9 cellular contexts compared by ENCODE assay signal in the genomic region with DNA sequence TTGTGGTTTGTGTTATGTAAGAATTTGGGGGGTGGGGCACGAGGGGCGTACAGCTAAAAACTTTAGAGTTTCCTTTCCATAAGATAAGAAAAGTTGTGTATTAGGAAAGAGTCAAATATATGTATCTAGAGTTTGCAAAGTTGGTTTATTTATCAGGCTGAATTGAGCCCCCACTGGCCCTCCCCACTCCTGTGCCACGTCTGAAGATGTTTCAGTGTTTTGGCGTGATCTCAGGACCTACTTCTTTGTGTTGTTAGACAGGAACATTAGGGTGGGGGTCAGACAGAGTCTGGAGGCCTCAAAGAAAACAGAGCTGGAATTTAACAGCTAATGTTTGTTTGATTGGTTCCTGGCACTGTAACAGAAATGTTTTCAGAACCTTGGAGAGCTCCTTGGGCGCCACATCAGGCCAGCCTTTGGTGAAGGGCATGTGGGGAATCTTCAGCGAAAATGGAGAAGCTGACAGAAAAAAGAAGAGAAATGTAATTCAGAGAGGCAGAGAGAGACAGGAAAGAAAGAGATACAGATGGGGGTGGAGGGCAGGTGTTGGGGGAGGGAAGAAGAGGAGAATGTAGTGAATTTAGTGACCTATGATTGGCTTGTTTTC. TPM values are rescaled to one million over a fixed set of nuclear protein-coding genes. Genes with fewer than 3 reads are reported as not detected.
A peak's percentile ranks its signal among the peaks of the same experiment; 100 is the strongest.
DNase-seq lines count a peak whose midpoint lies in the region; ATAC-seq and TF ChIP-seq lines count a peak whose summit lies in the region.
"Had no signal": no experiment of that assay in that cellular context is flagged by ENCODE, and none has a peak within 500 bp of the region (broad histone marks: within the 10 kb centered on the region; RNA-seq: fewer than 3 reads in every experiment).

No MANE protein-coding gene starts in this region.

- peaks cover 2% of the 10 kb centered on the region for H3K4me1 Mint-ChIP-seq in activated CD4-positive, alpha-beta T cell treated with anti-CD3 and anti-CD28 coated beads for 36 hours
- H3K4me1 Mint-ChIP-seq in neural progenitor cell, result peaks cover 7% of the 10 kb centered on the region

- TF ChIP-seq CTCF in SK-N-SH (IDR thresholded peaks at IDR 0.05), result no peak
- TF ChIP-seq CTCF in neural progenitor cell (IDR thresholded peaks at IDR 0.05), result no peak

- intact Hi-C loops in activated CD4-positive, alpha-beta T cell treated with anti-CD3 and anti-CD28 coated beads for 36 hours (cut with DNase I, micrococcal nuclease), result no loop called here

- H3K79me2 ChIP-seq in SK-N-SH (ENCODE audit: insufficient read depth) (no peaks in the 10 kb centered on the region), neural progenitor cell (ENCODE audit: low read depth) (no peaks in the 10 kb centered on the region)

- no peak overlapping the region for H3K4me3 Mint-ChIP-seq in activated CD4-positive, alpha-beta T cell treated with anti-CD3 and anti-CD28 coated beads for 36 hours
- H3K4me3 Mint-ChIP-seq in neural progenitor cell, result peak overlapping the region; percentile 70

- H4K20me1 ChIP-seq in SK-N-SH (ENCODE audit: insufficient read depth), result no peaks in the 10 kb centered on the region
- H4K20me1 ChIP-seq in neural progenitor cell (ENCODE audit: low read depth), result peaks cover 7% of the 10 kb centered on the region
- H4K20me1 ChIP-seq: BLaER1 treated with 17β-estradiol and CSF1 and Interleukin-3, amounts not matched to agents 10 nM and 100 nM had no signal

- H3K27me3 ChIP-seq in SK-N-SH (ENCODE audit: insufficient read depth) (no peaks in the 10 kb centered on the region), neural progenitor cell (peaks cover 8% of the 10 kb centered on the region)
- H3K27me3 ChIP-seq: BLaER1 treated with 17β-estradiol and CSF1 and Interleukin-3, amounts not matched to agents 10 nM and 100 nM had no signal

- peak; percentile 45 for DNase-seq in activated CD4-positive, alpha-beta T cell treated with anti-CD3 and anti-CD28 coated beads for 36 hours
- no peak for DNase-seq in activated CD4-positive, alpha-beta T cell treated with anti-CD3 and anti-CD28 coated beads for 4 hours
- DNase-seq in SK-N-SH (peak; percentile 25), erythroblast (lab: John Stamatoyannopoulos, UW) (peak; percentile 55 to 59), neural progenitor cell (ENCODE audit: low spot score) (peak; percentile 91)

- H3K9me3 Mint-ChIP-seq in activated CD4-positive, alpha-beta T cell treated with anti-CD3 and anti-CD28 coated beads for 36 hours (ENCODE audit: low read depth), result no peaks in the 10 kb centered on the region
- H3K9me3 Mint-ChIP-seq in neural progenitor cell, result no peaks in the 10 kb centered on the region

- no peak overlapping the region for H3K27ac Mint-ChIP-seq in activated CD4-positive, alpha-beta T cell treated with anti-CD3 and anti-CD28 coated beads for 36 hours
- H3K27ac Mint-ChIP-seq in neural progenitor cell, result no peak overlapping the region

- no peak for TF ChIP-seq EP300 in SK-N-SH (IDR thresholded peaks at IDR 0.05; ENCODE audit: borderline replicate concordance in 1 of 2, low read depth in 1 of 2, low read length in 1 of 2)

- TF ChIP-seq RAD21 in SK-N-SH (IDR thresholded peaks at IDR 0.05; ENCODE audit: low read length), result no peak

- H3K4me2 ChIP-seq in SK-N-SH (no peak overlapping the region), neural progenitor cell (peak overlapping the region; percentile 82)
- H3K4me2 ChIP-seq: BLaER1 treated with 17β-estradiol and CSF1 and Interleukin-3, amounts not matched to agents 10 nM and 100 nM had no signal

- WGBS in SK-N-SH (ENCODE audit: low lambda C conversion rate), result 10% methylated on average over 6 of the region's 6 CpGs

- H3K4me1 ChIP-seq in SK-N-SH (ENCODE audit: control insufficient read depth in 1 of 2, insufficient read depth in 2 of 2, low read depth in 1 of 2, low read length in 1 of 2) (peaks cover 0 to 14% of the 10 kb centered on the region in 2 experiments; a peak in 2 of 4 replicates), neural progenitor cell (peaks cover 5% of the 10 kb centered on the region)
- H3K4me1 ChIP-seq: BLaER1 treated with 17β-estradiol and CSF1 and Interleukin-3, amounts not matched to agents 10 nM and 100 nM had no signal

- no peak overlapping the region for H2AFZ ChIP-seq in SK-N-SH (ENCODE audit: low read depth)
- no peak overlapping the region for H2AFZ ChIP-seq in neural progenitor cell (replicated peaks)

- no peak for ATAC-seq in activated CD4-positive, alpha-beta T cell treated with anti-CD3 and anti-CD28 coated beads for 36 hours
- ATAC-seq in HG03354 (IDR thresholded peaks at IDR 0.05; ENCODE audit: poor library complexity, severe bottlenecking, unreplicated experiment) (peak; percentile 79), GM18505 (IDR thresholded peaks at IDR 0.05; ENCODE audit: unreplicated experiment) (no peak), GM21717 (IDR thresholded peaks at IDR 0.05; ENCODE audit: unreplicated experiment) (no peak)

- H3K27ac ChIP-seq in SK-N-SH (ENCODE audit: low read depth in 2 of 2, low read length in 1 of 2), result peak overlapping the region in 1 of 2 experiments; percentile 45; a peak in 2 of 4 replicates
- no peak overlapping the region for H3K27ac ChIP-seq in neural progenitor cell
- H3K27ac ChIP-seq: BLaER1 treated with 17β-estradiol and CSF1 and Interleukin-3, amounts not matched to agents 10 nM and 100 nM had no signal

- POLR2A ChIA-PET in activated CD4-positive, alpha-beta T cell treated with anti-CD3 and anti-CD28 coated beads for 36 hours (lab: Charles Lee), result no interaction called here
- POLR2A ChIA-PET in SK-N-SH (lab: Yijun Ruan, JAX), result no interaction called here

- H3K4me3 ChIP-seq in SK-N-SH (ENCODE audit: low read depth in 2 of 2, low read length in 1 of 2) (peak overlapping the region in 1 of 2 experiments; percentile 50; a peak in 2 of 4 replicates), neural progenitor cell (peak overlapping the region; percentile 55)
- H3K4me3 ChIP-seq: BLaER1 treated with 17β-estradiol and CSF1 and Interleukin-3, amounts not matched to agents 10 nM and 100 nM had no signal

- H3K36me3 Mint-ChIP-seq in activated CD4-positive, alpha-beta T cell treated with anti-CD3 and anti-CD28 coated beads for 36 hours (ENCODE audit: low read depth), result no peaks in the 10 kb centered on the region
- H3K36me3 Mint-ChIP-seq in neural progenitor cell, result no peaks in the 10 kb centered on the region

- CTCF ChIA-PET in activated CD4-positive, alpha-beta T cell treated with anti-CD3 and anti-CD28 coated beads for 36 hours (lab: Charles Lee), result interaction anchor here (0.7 to 1.6 kb wide), 2 partner anchors 9 to 21 kb away, joined by 3 read pairs; no protein-coding TSS in a partner anchor
- CTCF ChIA-PET in SK-N-SH (lab: Yijun Ruan, JAX), result interaction anchor here (1.2 to 1.4 kb wide), 2 partner anchors 41 to 78 kb away, joined by 5 to 8 read pairs; no protein-coding TSS in a partner anchor

- H3K9me2 ChIP-seq in SK-N-SH, result no peaks in the 10 kb centered on the region

- H3K9ac ChIP-seq in SK-N-SH, result no peak overlapping the region
- H3K9ac ChIP-seq in neural progenitor cell, result no peak overlapping the region
- H3K9ac ChIP-seq: BLaER1 treated with 17β-estradiol and CSF1 and Interleukin-3, amounts not matched to agents 10 nM and 100 nM had no signal

- H3F3A ChIP-seq in SK-N-SH (replicated peaks; ENCODE audit: insufficient read depth) (no peaks in the 10 kb centered on the region), neural progenitor cell (ENCODE audit: low read depth) (peaks cover 5% of the 10 kb centered on the region)

- peaks cover 31% of the 10 kb centered on the region for H3K27me3 Mint-ChIP-seq in activated CD4-positive, alpha-beta T cell treated with anti-CD3 and anti-CD28 coated beads for 36 hours
- no peaks in the 10 kb centered on the region for H3K27me3 Mint-ChIP-seq in neural progenitor cell (ENCODE audit: insufficient read depth, low read depth)

- no peak for TF ChIP-seq POLR2A in erythroblast (IDR thresholded peaks at IDR 0.05; ENCODE audit: low read length)
- TF ChIP-seq POLR2A in GM18505 (IDR thresholded peaks at IDR 0.05; ENCODE audit: borderline replicate concordance, extremely low read depth, insufficient read depth, insufficient read length), result no peak

- H3K9me3 ChIP-seq in SK-N-SH, result no peaks in the 10 kb centered on the region
- H3K9me3 ChIP-seq in neural progenitor cell (ENCODE audit: low read depth), result no peaks in the 10 kb centered on the region
- H3K9me3 ChIP-seq: BLaER1 treated with 17β-estradiol and CSF1 and Interleukin-3, amounts not matched to agents 10 nM and 100 nM had no signal

- H3K36me3 ChIP-seq in SK-N-SH (replicated peaks in 1 of 2; ENCODE audit: control insufficient read depth in 1 of 2, insufficient read depth in 2 of 2, low read length in 1 of 2) (peaks cover 0 to 2% of the 10 kb centered on the region in 2 experiments), neural progenitor cell (no peaks in the 10 kb centered on the region)
- H3K36me3 ChIP-seq: BLaER1 treated with 17β-estradiol and CSF1 and Interleukin-3, amounts not matched to agents 10 nM and 100 nM had no signal

TF ChIP-seq in SK-N-SH, 30 proteins besides CTCF, POLR2A, EP300 and RAD21 (continues in another document):
- no peak for TF ChIP-seq FOXJ3 (CRISPR knock-in tag; IDR thresholded peaks at IDR 0.05)
- no peak for TF ChIP-seq NRF1 (IDR thresholded peaks at IDR 0.05; ENCODE audit: low read depth, low read length)
- no peak for TF ChIP-seq MXI1 (IDR thresholded peaks at IDR 0.05; ENCODE audit: low read depth, low read length)
- no peak for TF ChIP-seq FOSL2 (IDR thresholded peaks at IDR 0.05; ENCODE audit: borderline replicate concordance, low read depth)

RNA-seq across cellular contexts. Expression of a gene that starts 0.7 kb away (rescaled TPM):
- not detected for total RNA-seq in activated CD4-positive, alpha-beta T cell treated with anti-CD3 and anti-CD28 coated beads for 36 hours
- 0.02 and 0.41 TPM in 2 replicates for polyA plus RNA-seq in SK-N-SH (2012; rRNA removed)
- polyA plus RNA-seq in SK-N-SH (2012; cell fraction: cytosol; rRNA removed), result 0.46 and 0.84 TPM in 2 replicates
- polyA plus RNA-seq in SK-N-SH (2012; cell fraction: nucleus; rRNA removed), result 0.08 and 0.33 TPM in 2 replicates
- 0.19 and 0.31 TPM in 2 replicates for total RNA-seq in neural progenitor cell (ENCODE audit: low replicate concordance)

Comparison
In these comparisons a context has a peak if more than half of its experiments do, and no peak if none do; other contexts are left out.
1. DNase-seq: peak in activated CD4-positive, alpha-beta T cell treated with anti-CD3 and anti-CD28 coated beads for 36 hours (single experiment), SK-N-SH (single experiment), erythroblast (2 of 2) and neural progenitor cell (single experiment); none in activated CD4-positive, alpha-beta T cell treated with anti-CD3 and anti-CD28 coated beads for 4 hours (0 of 2).